ENCODE assay signal across 8 cellular contexts in genomic region chr15:41827880-41828746, GRCh38. TPM values are rescaled to one million over a fixed set of nuclear protein-coding genes. Genes with fewer than 3 reads are reported as not detected.
DNase-seq lines count a peak whose midpoint lies in the region; ATAC-seq and TF ChIP-seq lines count a peak whose summit lies in the region.

JMJD7 (plus strand) TSS chr15:41828092; CDS start chr15:41828125, 33 bp downstream.

- H4K8ac ChIP-seq in H9 (replicated peaks; ENCODE audit: insufficient read length, low read depth, low read length): no peak within 1 kb of the TSS

- peak within 1 kb of the TSS; percentile 37 for H3K18ac ChIP-seq in H9 (ENCODE audit: insufficient read length, low read depth, low read length)

- no peaks in the 10 kb centered on the region for H3K36me3 ChIP-seq in transverse colon

- no peaks in the 10 kb centered on the region for H3K79me1 ChIP-seq in H9 (ENCODE audit: insufficient read depth, low read depth, low read length, poor library complexity, severe bottlenecking)

- no peak within 1 kb of the TSS for H2AFZ ChIP-seq in H9 (ENCODE audit: low read length)

- H4K91ac ChIP-seq in H9 (ENCODE audit: insufficient read length, low read depth, low read length): no peak within 1 kb of the TSS

- peak within 1 kb of the TSS; percentile 62; the same call in 1 of the 2 replicates for H3K14ac ChIP-seq in H9 (ENCODE audit: insufficient read depth, low read length)

- no peak within 1 kb of the TSS for H4K5ac ChIP-seq in H9 (ENCODE audit: insufficient read length, low read depth, low read length)

- H3K4me1 ChIP-seq in H9 (ENCODE audit: insufficient read depth, low read length) (no peaks in the 10 kb centered on the region), transverse colon (peaks cover 9 to 18% (median 12%) of the 10 kb centered on the region in 4 donors)

- H2BK120ac ChIP-seq in H9 (ENCODE audit: low read depth, low read length, poor library complexity, severe bottlenecking): no peak within 1 kb of the TSS

- H3K27ac Mint-ChIP-seq in H9: peak within 1 kb of the TSS in 1 of 3 experiments; percentile 93; a peak in 3 of 7 replicates
- H3K27ac Mint-ChIP-seq in activated naive CD8-positive, alpha-beta T cell treated with anti-CD3 and anti-CD28 coated beads, Interleukin-2, amount 50 U/mL, for 24 hours: peak within 1 kb of the TSS; percentile 63

- no peak within 1 kb of the TSS for H2BK15ac ChIP-seq in H9 (ENCODE audit: low read depth, low read length)

- H3K27me3 Mint-ChIP-seq in H9 (ENCODE audit: low read depth): no peaks in the 10 kb centered on the region
- H3K27me3 Mint-ChIP-seq in activated naive CD8-positive, alpha-beta T cell treated with anti-CD3 and anti-CD28 coated beads, Interleukin-2, amount 50 U/mL, for 24 hours: no peaks in the 10 kb centered on the region

- H3K36me3 Mint-ChIP-seq in H9 (ENCODE audit: insufficient read depth in 1 of 3, low read depth in 3 of 3): peaks cover 4 to 14% (median 5%) of the 10 kb centered on the region in 3 experiments; a peak in 6 of 7 replicates
- peaks cover 4% of the 10 kb centered on the region for H3K36me3 Mint-ChIP-seq in activated naive CD8-positive, alpha-beta T cell treated with anti-CD3 and anti-CD28 coated beads, Interleukin-2, amount 50 U/mL, for 24 hours (ENCODE audit: low read depth)

- peak within 1 kb of the TSS; percentile 48 for H3K9ac ChIP-seq in H9 (ENCODE audit: extremely low read depth, insufficient read length, low read length)

- H2BK12ac ChIP-seq in H9 (ENCODE audit: insufficient read length, low read depth, low read length): no peak within 1 kb of the TSS

- H2AK5ac ChIP-seq in H9 (ENCODE audit: insufficient read length, low read length): no peak within 1 kb of the TSS

- H2BK20ac ChIP-seq in H9 (ENCODE audit: low read depth, low read length, poor library complexity, severe bottlenecking): no peak within 1 kb of the TSS

- in situ Hi-C loops in transverse colon (cut with MboI; ENCODE audit: low pct_ligation_motif_present in 1 of 4, low pct_unique_long_range_greater_than_20kb in 1 of 4, low sequenced_read_pairs in 3 of 4): no loop called here

- H3T11ph ChIP-seq in H9 (ENCODE audit: low read length): no peak within 1 kb of the TSS

- H3K9me3 ChIP-seq in H9 (ENCODE audit: control insufficient read depth, low read depth, low read length) (no peaks in the 10 kb centered on the region), transverse colon (no peaks in the 10 kb centered on the region)

- WGBS in H9 (ENCODE audit: extremely low coverage, insufficient read length, low lambda C conversion rate): no CpG with 5 or more reads among the region's 65 CpGs
- 0% methylated on average over 8 to 48 of the region's 65 CpGs for WGBS in transverse colon (ENCODE audit: low coverage in 1 of 2), 2 donors

- H3K4me3 ChIP-seq in transverse colon: peak within 1 kb of the TSS; percentile 60 to 95 (median 76)

- no peak within 1 kb of the TSS for H2BK5ac ChIP-seq in H9 (ENCODE audit: insufficient read length, low read length)

- TF ChIP-seq POLR2A in transverse colon (IDR thresholded peaks at IDR 0.05): peak; percentile 80

- intact Hi-C loops in cardiac septum (cut with DNase I) (loop anchor here (5.0 kb wide), 2 partner anchors 64 to 229 kb away; partner anchors contain the start of gene SPTBN5), transverse colon (cut with DNase I; ENCODE audit: low total_unique reads) (no loop called here)

- no peak within 1 kb of the TSS for H3K23ac ChIP-seq in H9 (ENCODE audit: insufficient read length, low read depth, low read length)

- peak; percentile 10 for TF ChIP-seq EP300 in transverse colon (IDR thresholded peaks at IDR 0.05; ENCODE audit: low read depth)

- H3K27me3 ChIP-seq in H9 (ENCODE audit: insufficient read depth, low read length): no peaks in the 10 kb centered on the region
- no peaks in the 10 kb centered on the region for H3K27me3 ChIP-seq in transverse colon

- no peak for TF ChIP-seq CTCF in H9 (conservative IDR thresholded peaks at IDR 0.05)
- TF ChIP-seq CTCF in transverse colon (IDR thresholded peaks at IDR 0.05): no peak

- no peaks in the 10 kb centered on the region for H3K79me2 ChIP-seq in H9 (ENCODE audit: insufficient read depth, low read length)

- no peak within 1 kb of the TSS for H3K56ac ChIP-seq in H9 (ENCODE audit: insufficient read length, low read depth, low read length)

- H3K9me3 Mint-ChIP-seq in H9: no peaks in the 10 kb centered on the region
- no peaks in the 10 kb centered on the region for H3K9me3 Mint-ChIP-seq in activated naive CD8-positive, alpha-beta T cell treated with anti-CD3 and anti-CD28 coated beads, Interleukin-2, amount 50 U/mL, for 24 hours

- peaks cover 10% of the 10 kb centered on the region for H3K23me2 ChIP-seq in H9 (ENCODE audit: insufficient read length, low read depth, low read length, poor library complexity, severe bottlenecking)

- H3K4me3 Mint-ChIP-seq in H9: peak within 1 kb of the TSS; percentile 90 to 92
- peak within 1 kb of the TSS; percentile 85 for H3K4me3 Mint-ChIP-seq in activated naive CD8-positive, alpha-beta T cell treated with anti-CD3 and anti-CD28 coated beads, Interleukin-2, amount 50 U/mL, for 24 hours

- H3K4me2 ChIP-seq in H9 (ENCODE audit: insufficient read depth, insufficient read length, low read length): peak within 1 kb of the TSS; percentile 83

- DNase-seq in GM03348 (ENCODE audit: low spot score) (peak; percentile 100), H9 (peak; percentile 90), NAMALWA (ENCODE audit: low spot score) (peak; percentile 88), T follicular helper cell (ENCODE audit: low read depth) (peak; percentile 92), cardiac septum (ENCODE audit: low spot score) (peak; percentile 99), pons (ENCODE audit: low spot score) (peak; percentile 82), transverse colon (peak; percentile 97)
- peak; percentile 98 for DNase-seq in activated naive CD8-positive, alpha-beta T cell treated with anti-CD3 and anti-CD28 coated beads, Interleukin-2, amount 50 U/mL, for 24 hours

- H4K20me1 ChIP-seq in H9 (ENCODE audit: control insufficient read depth, insufficient read depth, insufficient read length): no peaks in the 10 kb centered on the region

- H3K27ac ChIP-seq in H9 (ENCODE audit: insufficient read length, low read depth, low read length) (no peak within 1 kb of the TSS), transverse colon (peak within 1 kb of the TSS; percentile 81 to 90 (median 86))

- no peak within 1 kb of the TSS for H3K4ac ChIP-seq in H9 (ENCODE audit: low read depth, low read length)

- peak; percentile 85 for ATAC-seq in activated naive CD8-positive, alpha-beta T cell treated with anti-CD3 and anti-CD28 coated beads, Interleukin-2, amount 50 U/mL, for 24 hours

- peaks cover 11 to 19% of the 10 kb centered on the region in 2 experiments for H3K4me1 Mint-ChIP-seq in H9
- H3K4me1 Mint-ChIP-seq in activated naive CD8-positive, alpha-beta T cell treated with anti-CD3 and anti-CD28 coated beads, Interleukin-2, amount 50 U/mL, for 24 hours: peaks cover 37% of the 10 kb centered on the region

RNA-seq across cellular contexts. Expression of gene JMJD7, which starts in this region (rescaled TPM):
- 13.3 and 14.3 TPM in 2 replicates for total RNA-seq in H9 (2021)
- total RNA-seq in cardiac septum: 16.3 TPM
- total RNA-seq in transverse colon: 10 to 100 TPM in 2 of 4 donors, 1 to 10 TPM in 2; 1.9 to 10.9 (median 7.6) TPM
